Comparison of ENCODE assay signal across 8 cellular contexts in the genomic region with DNA sequence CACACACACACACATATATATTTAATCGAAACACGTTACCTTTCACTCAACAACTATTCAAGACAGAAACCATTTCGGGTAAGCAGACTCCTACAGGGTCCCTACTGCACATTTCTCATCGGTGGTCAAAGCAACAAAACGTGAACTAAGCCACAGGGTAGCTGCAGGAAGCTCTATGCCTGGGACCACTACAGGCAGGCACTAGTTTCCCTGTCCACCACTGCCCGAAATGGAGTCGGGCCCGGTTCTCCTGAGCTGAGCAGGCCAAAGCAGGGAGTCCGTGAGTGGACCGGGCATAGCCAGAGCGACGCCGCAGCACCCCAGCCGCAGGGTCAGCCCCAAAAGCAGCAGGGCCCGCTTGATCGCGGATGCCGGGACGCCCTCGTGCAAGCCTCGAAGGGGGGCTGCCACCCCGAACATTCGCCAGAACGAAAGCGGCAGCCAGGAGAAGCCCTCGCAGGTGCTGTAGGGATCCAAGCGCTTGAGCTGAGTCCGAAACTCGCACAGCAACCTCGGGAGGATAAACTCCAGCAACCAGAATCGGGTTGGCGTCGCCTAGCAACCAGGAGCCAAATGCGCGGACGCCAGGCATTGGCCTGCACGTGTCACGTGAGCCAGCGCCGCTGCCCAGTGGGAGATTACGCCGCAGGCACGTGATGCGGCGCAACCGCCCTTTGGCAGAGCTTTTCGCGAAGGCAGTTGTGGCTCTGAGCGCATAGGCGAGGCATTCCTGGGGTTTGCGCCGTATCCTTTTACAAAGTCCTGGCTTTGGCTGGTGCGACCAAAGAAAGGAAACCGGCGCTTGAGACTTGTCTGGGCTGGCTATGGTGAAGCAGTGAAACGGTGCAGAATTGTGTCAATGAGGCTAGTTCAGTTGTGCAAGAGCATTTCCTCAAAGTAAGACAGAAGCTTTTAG. TPM values are rescaled to one million over a fixed set of nuclear protein-coding genes. Genes with fewer than 3 reads are reported as not detected.
DNase-seq lines count a peak whose midpoint lies in the region; ATAC-seq and TF ChIP-seq lines count a peak whose summit lies in the region.

No MANE protein-coding gene starts in this region.

- peak; percentile 89 for DNase-seq in DMS114 treated with DMSO at 0.1 percent for 48 hours (lab: John Stamatoyannopoulos, UW; ENCODE audit: unreplicated experiment)
- DNase-seq in RWPE1 (ENCODE audit: low spot score), result peak; percentile 98
- peak; percentile 97 for DNase-seq in activated effector memory CD4-positive, alpha-beta T cell treated with anti-CD3 and anti-CD28 coated beads, Interleukin-2, amount 50 U/mL, for 16 hours
- peak; percentile 96 for DNase-seq in fibroblast of pulmonary artery (ENCODE audit: low read depth)
- DNase-seq in natural killer cell, result peak; percentile 87

- H3K9me3 Mint-ChIP-seq in natural killer cell, result no peaks in the 10 kb centered on the region
- no peaks in the 10 kb centered on the region for H3K9me3 Mint-ChIP-seq in stimulated activated memory B cell treated with anti-CD40 and anti-IgM and Interleukin-4, amounts not matched to agents 10 μg/mL and 1 μg/mL and 100 μg/mL, for 72 hours

- no peak for TF ChIP-seq EP300 in Ishikawa (IDR thresholded peaks at IDR 0.05; ENCODE audit: borderline replicate concordance)

- intact Hi-C loops in natural killer cell (cut with micrococcal nuclease), result loop anchor here (1.0 kb wide), 1 partner anchor 14 kb away; the partner anchor contains the start of gene DDI2

- CTCF ChIA-PET in RWPE1 (lab: Yijun Ruan, JAX), result interaction anchor here (0.7 kb wide), 3 partner anchors 14 to 86 kb away, joined by 3 to 8 read pairs (median 4); no protein-coding TSS in a partner anchor

- ATAC-seq in GM21529 (IDR thresholded peaks at IDR 0.05; ENCODE audit: unreplicated experiment) (peak; percentile 89), natural killer cell (peak; percentile 94 to 99 (median 98))
- peak; percentile 99 for ATAC-seq in stimulated activated memory B cell treated with anti-CD40 and anti-IgM and Interleukin-4, amounts not matched to agents 10 μg/mL and 1 μg/mL and 100 μg/mL, for 72 hours

- TF ChIP-seq RAD21 in Ishikawa (IDR thresholded peaks at IDR 0.05; ENCODE audit: low read depth), result no peak

- peak overlapping the region; percentile 82 for H3K4me3 ChIP-seq in fibroblast of pulmonary artery (replicated peaks; ENCODE audit: low read depth, low read length)

- peak overlapping the region; percentile 85 to 87 for H3K27ac Mint-ChIP-seq in natural killer cell
- H3K27ac Mint-ChIP-seq in stimulated activated memory B cell treated with anti-CD40 and anti-IgM and Interleukin-4, amounts not matched to agents 10 μg/mL and 1 μg/mL and 100 μg/mL, for 72 hours, result peak overlapping the region; percentile 81

- H3K4me1 Mint-ChIP-seq in natural killer cell, result peaks cover 13 to 14% of the 10 kb centered on the region in 2 donors
- peaks cover 13% of the 10 kb centered on the region for H3K4me1 Mint-ChIP-seq in stimulated activated memory B cell treated with anti-CD40 and anti-IgM and Interleukin-4, amounts not matched to agents 10 μg/mL and 1 μg/mL and 100 μg/mL, for 72 hours

- no peak for TF ChIP-seq CTCF in RWPE1 (conservative IDR thresholded peaks at IDR 0.05; ENCODE audit: low read depth)
- no peak for TF ChIP-seq CTCF in fibroblast of pulmonary artery (IDR thresholded peaks at IDR 0.05; ENCODE audit: low read length, missing control alignments)
- no peak for TF ChIP-seq CTCF in natural killer cell (IDR thresholded peaks at IDR 0.05)

- H3K36me3 Mint-ChIP-seq in natural killer cell, result no peaks in the 10 kb centered on the region
- no peaks in the 10 kb centered on the region for H3K36me3 Mint-ChIP-seq in stimulated activated memory B cell treated with anti-CD40 and anti-IgM and Interleukin-4, amounts not matched to agents 10 μg/mL and 1 μg/mL and 100 μg/mL, for 72 hours

- H3K27me3 Mint-ChIP-seq in natural killer cell (ENCODE audit: low read depth in 2 of 2), result peaks cover 2 to 5% of the 10 kb centered on the region in 2 donors
- H3K27me3 Mint-ChIP-seq in stimulated activated memory B cell treated with anti-CD40 and anti-IgM and Interleukin-4, amounts not matched to agents 10 μg/mL and 1 μg/mL and 100 μg/mL, for 72 hours, result no peaks in the 10 kb centered on the region

- peak overlapping the region; percentile 95 for H3K27ac ChIP-seq in RWPE1

- POLR2A ChIA-PET in RWPE1 (lab: Yijun Ruan, JAX; ENCODE audit: low non-redundant PET), result interaction anchor here (0.5 to 1.4 kb wide), 4 partner anchors 14 to 162 kb away, joined by 3 to 14 read pairs (median 4); partner anchors contain the start of gene DDI2

- peak overlapping the region; percentile 89 for H3K4me3 Mint-ChIP-seq in natural killer cell
- H3K4me3 Mint-ChIP-seq in stimulated activated memory B cell treated with anti-CD40 and anti-IgM and Interleukin-4, amounts not matched to agents 10 μg/mL and 1 μg/mL and 100 μg/mL, for 72 hours, result peak overlapping the region; percentile 88

TF ChIP-seq in Ishikawa, 13 proteins besides CTCF, POLR2A, EP300 and RAD21:
- TF ChIP-seq CEBPB (IDR thresholded peaks at IDR 0.05), result peak; percentile 66
- peak; percentile 43; the same call in 1 of the 2 replicates for TF ChIP-seq NFIC (IDR thresholded peaks at IDR 0.05)
- TF ChIP-seq TEAD4 (IDR thresholded peaks at IDR 0.05), result peak; percentile 52
- TF ChIP-seq, protein P1, sequence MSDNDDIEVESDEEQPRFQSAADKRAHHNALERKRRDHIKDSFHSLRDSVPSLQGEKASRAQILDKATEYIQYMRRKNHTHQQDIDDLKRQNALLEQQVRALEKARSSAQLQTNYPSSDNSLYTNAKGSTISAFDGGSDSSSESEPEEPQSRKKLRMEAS (IDR thresholded peaks at IDR 0.05), result peak; percentile 100
- peak; percentile 66 for TF ChIP-seq TAF1 (IDR thresholded peaks at IDR 0.05; ENCODE audit: low read depth)
- peak; percentile 68 for TF ChIP-seq TCF12 (IDR thresholded peaks at IDR 0.05; ENCODE audit: low read depth)
- TF ChIP-seq, protein P2, sequence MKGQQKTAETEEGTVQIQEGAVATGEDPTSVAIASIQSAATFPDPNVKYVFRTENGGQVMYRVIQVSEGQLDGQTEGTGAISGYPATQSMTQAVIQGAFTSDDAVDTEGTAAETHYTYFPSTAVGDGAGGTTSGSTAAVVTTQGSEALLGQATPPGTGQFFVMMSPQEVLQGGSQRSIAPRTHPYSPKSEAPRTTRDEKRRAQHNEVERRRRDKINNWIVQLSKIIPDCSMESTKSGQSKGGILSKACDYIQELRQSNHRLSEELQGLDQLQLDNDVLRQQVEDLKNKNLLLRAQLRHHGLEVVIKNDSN (IDR thresholded peaks at IDR 0.05), result peak; percentile 100
- TF ChIP-seq ZBTB7A (IDR thresholded peaks at IDR 0.05; ENCODE audit: low read depth), result no peak
- no peak for TF ChIP-seq EGR1 (IDR thresholded peaks at IDR 0.05)

RNA-seq across cellular contexts. Expression of gene DDI2, which starts 13.9 kb away (rescaled TPM):
- 10 to 100 TPM; 27.3 to 39.8 (median 34.0) TPM for total RNA-seq in natural killer cell

RNA-seq across cellular contexts. Expression of gene AGMAT, which starts 18.5 kb away (rescaled TPM):
- under 1 TPM; 0.42 to 0.66 (median 0.65) TPM for total RNA-seq in natural killer cell

Comparison
In these comparisons a context has a peak if more than half of its experiments do, and no peak if none do; other contexts are left out.
1. Peak in every context shown above with its lines: DNase-seq, ATAC-seq, H3K4me3 ChIP-seq and H3K27ac ChIP-seq.